Comparison of ENCODE assay signal across 1 cellular context in genomic region chr2:170341684-170342631, GRCh38.
TF ChIP-seq lines count a peak whose summit lies in the region.

No MANE protein-coding gene starts in this region.

TF ChIP-seq in neural cell, 6 proteins besides CTCF, POLR2A, EP300 and RAD21 (continued from another document):
- TF ChIP-seq, protein P1, sequence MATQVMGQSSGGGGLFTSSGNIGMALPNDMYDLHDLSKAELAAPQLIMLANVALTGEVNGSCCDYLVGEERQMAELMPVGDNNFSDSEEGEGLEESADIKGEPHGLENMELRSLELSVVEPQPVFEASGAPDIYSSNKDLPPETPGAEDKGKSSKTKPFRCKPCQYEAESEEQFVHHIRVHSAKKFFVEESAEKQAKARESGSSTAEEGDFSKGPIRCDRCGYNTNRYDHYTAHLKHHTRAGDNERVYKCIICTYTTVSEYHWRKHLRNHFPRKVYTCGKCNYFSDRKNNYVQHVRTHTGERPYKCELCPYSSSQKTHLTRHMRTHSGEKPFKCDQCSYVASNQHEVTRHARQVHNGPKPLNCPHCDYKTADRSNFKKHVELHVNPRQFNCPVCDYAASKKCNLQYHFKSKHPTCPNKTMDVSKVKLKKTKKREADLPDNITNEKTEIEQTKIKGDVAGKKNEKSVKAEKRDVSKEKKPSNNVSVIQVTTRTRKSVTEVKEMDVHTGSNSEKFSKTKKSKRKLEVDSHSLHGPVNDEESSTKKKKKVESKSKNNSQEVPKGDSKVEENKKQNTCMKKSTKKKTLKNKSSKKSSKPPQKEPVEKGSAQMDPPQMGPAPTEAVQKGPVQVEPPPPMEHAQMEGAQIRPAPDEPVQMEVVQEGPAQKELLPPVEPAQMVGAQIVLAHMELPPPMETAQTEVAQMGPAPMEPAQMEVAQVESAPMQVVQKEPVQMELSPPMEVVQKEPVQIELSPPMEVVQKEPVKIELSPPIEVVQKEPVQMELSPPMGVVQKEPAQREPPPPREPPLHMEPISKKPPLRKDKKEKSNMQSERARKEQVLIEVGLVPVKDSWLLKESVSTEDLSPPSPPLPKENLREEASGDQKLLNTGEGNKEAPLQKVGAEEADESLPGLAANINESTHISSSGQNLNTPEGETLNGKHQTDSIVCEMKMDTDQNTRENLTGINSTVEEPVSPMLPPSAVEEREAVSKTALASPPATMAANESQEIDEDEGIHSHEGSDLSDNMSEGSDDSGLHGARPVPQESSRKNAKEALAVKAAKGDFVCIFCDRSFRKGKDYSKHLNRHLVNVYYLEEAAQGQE (IDR thresholded peaks at IDR 0.05; ENCODE audit: borderline replicate concordance), result peak; percentile 80
